In the genomic region with DNA sequence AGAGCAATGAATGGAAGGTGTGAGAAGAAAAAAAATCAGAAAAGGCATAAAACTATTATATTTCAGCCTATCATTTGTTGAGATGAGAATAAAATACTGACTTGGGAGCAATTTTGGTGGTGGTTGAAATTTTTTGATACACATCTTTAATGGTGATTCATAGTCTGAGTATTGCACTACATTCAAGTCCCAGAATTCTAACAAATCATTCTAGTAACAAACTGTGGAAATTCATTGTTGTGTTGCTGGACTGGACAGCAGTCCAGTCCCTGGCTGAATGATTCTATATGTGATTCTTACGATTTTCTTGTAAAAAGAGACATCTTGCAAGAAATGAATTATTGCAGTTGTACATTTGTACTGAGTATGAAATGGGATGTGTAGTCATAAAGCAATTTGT, we compare ENCODE assay signal across 1 cellular context.
TF ChIP-seq lines count a peak whose summit lies in the region.

No MANE protein-coding gene starts in this region.

TF ChIP-seq in SK-N-SH, 30 proteins besides CTCF, POLR2A, EP300 and RAD21 (continued from another document):
- TF ChIP-seq SIN3A (IDR thresholded peaks at IDR 0.05; ENCODE audit: borderline replicate concordance, low read depth, low read length) (no peak), ELF1 (IDR thresholded peaks at IDR 0.05) (no peak), TAF1 (IDR thresholded peaks at IDR 0.05; ENCODE audit: borderline replicate concordance, low read depth, low read length) (no peak)
